11 cellular contexts compared by ENCODE assay signal in genomic region chr7:98418271-98418635, GRCh38. TPM values are rescaled to one million over a fixed set of nuclear protein-coding genes. Genes with fewer than 3 reads are reported as not detected.
DNase-seq lines count a peak whose midpoint lies in the region; ATAC-seq and TF ChIP-seq lines count a peak whose summit lies in the region.
"Had no signal": no experiment of that assay in that cellular context is flagged by ENCODE, and none has a peak within 500 bp of the region (broad histone marks: within the 10 kb centered on the region; RNA-seq: fewer than 3 reads in every experiment).

No MANE protein-coding gene starts in this region.

- TF ChIP-seq CTCF in choroid plexus epithelial cell (conservative IDR thresholded peaks at IDR 0.05; ENCODE audit: low read depth, low read length), result no peak
- no peak for TF ChIP-seq CTCF in right lobe of liver (IDR thresholded peaks at IDR 0.05)

- peak overlapping the region; percentile 85 to 95 (median 89) for H3K27ac ChIP-seq in right lobe of liver

- no peaks in the 10 kb centered on the region for H3K36me3 ChIP-seq in MG63
- no peaks in the 10 kb centered on the region for H3K36me3 ChIP-seq in right lobe of liver

- intact Hi-C loops in right lobe of liver (cut with DNase I), result no loop called here

- no peak for TF ChIP-seq POLR2A in right lobe of liver (IDR thresholded peaks at IDR 0.05)

- WGBS in right lobe of liver (ENCODE audit: insufficient coverage, low coverage, low lambda C conversion rate, missing lambda C conversion rate), result 40% methylated on average over 4 of the region's 7 CpGs

- H3K4me1 ChIP-seq in right lobe of liver, result peaks cover 0 to 33% (median 10%) of the 10 kb centered on the region in 4 donors

- H3K27me3 ChIP-seq in MG63 (no peaks in the 10 kb centered on the region), right lobe of liver (no peaks in the 10 kb centered on the region)

- ATAC-seq in right lobe of liver (peak in 3 of 4 donors; percentile 1 to 7 (median 1)), GM19328 (IDR thresholded peaks at IDR 0.05; ENCODE audit: unreplicated experiment) (no peak)

- DNase-seq in AG08396 (ENCODE audit: low spot score) (peak; percentile 34), MG63 (peak; percentile 13), choroid plexus epithelial cell (ENCODE audit: low read depth) (peak; percentile 7), right lobe of liver (peak in 1 of 3 donors; percentile 24), NCI-H748 treated with DMSO at 0.1 percent for 48 hours (lab: John Stamatoyannopoulos, UW) (no peak), OCI-M2 (lab: John Stamatoyannopoulos, UW; ENCODE audit: unreplicated experiment) (no peak)
- no peak for DNase-seq in activated CD4-positive, alpha-beta T cell treated with anti-CD3 and anti-CD28 coated beads, Interleukin-2, amount 50 U/mL, for 1 hour
- DNase-seq: hippocampal formation, NCI-H446, T-helper 9 cell had no signal

- H3K4me3 ChIP-seq in MG63 (no peak overlapping the region), choroid plexus epithelial cell (ENCODE audit: low read depth, low read length) (no peak overlapping the region), right lobe of liver (peak overlapping the region in 2 of 3 donors; percentile 44 to 47)

- H3K9me3 ChIP-seq in MG63, result no peaks in the 10 kb centered on the region
- H3K9me3 ChIP-seq in right lobe of liver, result no peaks in the 10 kb centered on the region

RNA-seq across cellular contexts. Expression of gene BAIAP2L1, which starts 17.4 kb away (rescaled TPM):
- 9.6 and 11.0 TPM in 2 replicates for total RNA-seq in MG63 (2014; rRNA removed; shearing (Covaris generic); ENCODE audit: low replicate concordance)
- 10 to 100 TPM in 5 of 6 experiments, 1 to 10 TPM in 1; 9.1 to 29.5 (median 25.2) TPM for total RNA-seq in right lobe of liver

Comparison
In these comparisons a context has a peak if more than half of its experiments do, and no peak if none do; other contexts are left out.
1. DNase-seq: peak in AG08396 (single experiment), MG63 (single experiment) and choroid plexus epithelial cell (single experiment); none in activated CD4-positive, alpha-beta T cell treated with anti-CD3 and anti-CD28 coated beads, Interleukin-2, amount 50 U/mL, for 1 hour (single experiment), NCI-H748 treated with DMSO at 0.1 percent for 48 hours (single experiment) and OCI-M2 (single experiment).
2. H3K4me3 ChIP-seq: peak in right lobe of liver (2 of 3); none in MG63 (single experiment) and choroid plexus epithelial cell (single experiment).